3 cellular contexts compared by ENCODE assay signal in the genomic region with DNA sequence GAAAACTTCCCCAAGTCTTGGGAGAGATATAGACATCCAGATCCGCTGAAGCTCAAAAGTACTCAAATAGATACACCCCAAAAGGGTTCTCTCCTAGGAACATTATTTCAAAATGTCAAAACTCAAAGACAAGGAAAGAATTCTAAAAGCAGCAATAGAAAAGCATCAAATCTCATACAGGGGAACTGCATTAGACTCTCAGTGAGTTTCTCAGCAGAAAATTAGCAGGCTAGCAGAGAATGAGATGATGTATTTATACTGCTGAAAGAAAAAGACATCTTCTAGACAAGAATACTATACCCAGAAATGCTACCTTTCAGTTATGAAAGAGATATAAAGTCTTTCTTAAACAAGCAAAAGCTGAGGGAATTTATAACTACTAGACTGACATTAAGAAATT.
"Had no signal": no experiment of that assay in that cellular context is flagged by ENCODE, and none has a peak within 500 bp of the region (broad histone marks: within the 10 kb centered on the region; RNA-seq: fewer than 3 reads in every experiment).

No MANE protein-coding gene starts in this region.

- H3K4me3 ChIP-seq: GM12878 had no signal

- ATAC-seq: GM12878 had no signal

- DNase-seq: GDM1, GF-D8 had no signal
